Comparison of ENCODE assay signal across 10 cellular contexts in the genomic region with DNA sequence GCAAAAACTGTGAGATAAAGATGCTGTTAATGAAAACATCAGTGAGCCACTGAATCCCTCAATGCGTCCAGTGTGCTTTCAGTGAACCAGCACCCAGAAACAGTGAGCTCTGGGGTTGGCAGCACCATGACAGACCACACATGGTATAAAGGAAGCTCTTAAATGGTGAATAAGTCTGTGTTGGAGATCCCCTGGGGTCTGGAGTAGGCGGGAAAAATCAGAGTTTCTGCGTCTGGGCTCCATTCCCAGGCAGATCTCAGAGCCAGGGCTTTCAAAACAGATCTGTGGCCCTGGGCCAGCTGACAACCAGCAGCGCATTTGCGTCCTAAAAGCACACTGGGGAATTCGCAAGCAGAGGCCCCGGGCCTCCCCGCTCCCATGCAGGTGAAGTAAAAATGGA.
DNase-seq lines count a peak whose midpoint lies in the region; ATAC-seq lines count a peak whose summit lies in the region.
"Had no signal": no experiment of that assay in that cellular context is flagged by ENCODE, and none has a peak within 500 bp of the region (broad histone marks: within the 10 kb centered on the region; RNA-seq: fewer than 3 reads in every experiment).

No MANE protein-coding gene starts in this region.

- peak; percentile 69 for DNase-seq in AG20443 (ENCODE audit: low spot score)
- DNase-seq in NCI-H2171 treated with DMSO at 0.1 percent for 48 hours (lab: John Stamatoyannopoulos, UW): peak; percentile 99
- peak; percentile 80 for DNase-seq in fibroblast of peridontal ligament (ENCODE audit: extremely low read depth)
- peak; percentile 55 for DNase-seq in non-pigmented ciliary epithelial cell (ENCODE audit: low read depth)
- DNase-seq in NCI-H82 (lab: John Stamatoyannopoulos, UW): no peak
- DNase-seq in NK-92 treated with Interleukin-12 subunit alpha and Interleukin-12 subunit beta, amount 100 ng/mL, for 24 hours (lab: John Stamatoyannopoulos, UW): no peak
- DNase-seq in activated gamma-delta T cell (lab: John Stamatoyannopoulos, UW): no peak
- DNase-seq: CD8-positive, alpha-beta T cell; NCI-H226 had no signal

- no peak for ATAC-seq in HG02870 (IDR thresholded peaks at IDR 0.05; ENCODE audit: unreplicated experiment)
- ATAC-seq: CD8-positive, alpha-beta T cell had no signal

Comparison
In these comparisons a context has a peak if more than half of its experiments do, and no peak if none do; other contexts are left out.
1. DNase-seq: peak in AG20443 (single experiment), NCI-H2171 treated with DMSO at 0.1 percent for 48 hours (single experiment), fibroblast of peridontal ligament (single experiment) and non-pigmented ciliary epithelial cell (single experiment); none in NCI-H82 (single experiment), NK-92 treated with Interleukin-12 subunit alpha and Interleukin-12 subunit beta, amount 100 ng/mL, for 24 hours (single experiment) and activated gamma-delta T cell (single experiment).